Comparison of ENCODE assay signal across 1 cellular context in the genomic region with DNA sequence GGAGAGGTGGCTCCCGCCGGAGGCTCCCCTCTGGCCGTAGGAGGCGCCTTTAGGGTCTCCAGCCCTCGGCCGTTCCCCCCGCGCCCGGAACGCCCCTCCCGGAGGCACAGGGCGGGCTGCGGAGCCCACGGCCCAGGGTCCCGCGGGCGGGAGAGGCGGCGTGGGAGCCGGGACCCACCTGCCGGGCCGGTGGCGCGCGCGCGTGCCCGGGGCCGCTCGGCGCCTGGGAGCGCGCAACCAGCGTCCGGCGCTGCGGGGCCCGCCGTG.
A peak's percentile ranks its signal among the peaks of the same experiment; 100 is the strongest.
TF ChIP-seq lines count a peak whose summit lies in the region.

A gene with protein sequence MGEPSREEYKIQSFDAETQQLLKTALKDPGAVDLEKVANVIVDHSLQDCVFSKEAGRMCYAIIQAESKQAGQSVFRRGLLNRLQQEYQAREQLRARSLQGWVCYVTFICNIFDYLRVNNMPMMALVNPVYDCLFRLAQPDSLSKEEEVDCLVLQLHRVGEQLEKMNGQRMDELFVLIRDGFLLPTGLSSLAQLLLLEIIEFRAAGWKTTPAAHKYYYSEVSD (minus strand): TSS at position 266 of the 267 bp plus-strand sequence. CDS start 1,036 bp downstream, outside the sequence.

TF ChIP-seq in HepG2, 621 proteins besides CTCF, POLR2A, EP300 and RAD21 (continued from another document and continues in another):
- TF ChIP-seq, protein P1, sequence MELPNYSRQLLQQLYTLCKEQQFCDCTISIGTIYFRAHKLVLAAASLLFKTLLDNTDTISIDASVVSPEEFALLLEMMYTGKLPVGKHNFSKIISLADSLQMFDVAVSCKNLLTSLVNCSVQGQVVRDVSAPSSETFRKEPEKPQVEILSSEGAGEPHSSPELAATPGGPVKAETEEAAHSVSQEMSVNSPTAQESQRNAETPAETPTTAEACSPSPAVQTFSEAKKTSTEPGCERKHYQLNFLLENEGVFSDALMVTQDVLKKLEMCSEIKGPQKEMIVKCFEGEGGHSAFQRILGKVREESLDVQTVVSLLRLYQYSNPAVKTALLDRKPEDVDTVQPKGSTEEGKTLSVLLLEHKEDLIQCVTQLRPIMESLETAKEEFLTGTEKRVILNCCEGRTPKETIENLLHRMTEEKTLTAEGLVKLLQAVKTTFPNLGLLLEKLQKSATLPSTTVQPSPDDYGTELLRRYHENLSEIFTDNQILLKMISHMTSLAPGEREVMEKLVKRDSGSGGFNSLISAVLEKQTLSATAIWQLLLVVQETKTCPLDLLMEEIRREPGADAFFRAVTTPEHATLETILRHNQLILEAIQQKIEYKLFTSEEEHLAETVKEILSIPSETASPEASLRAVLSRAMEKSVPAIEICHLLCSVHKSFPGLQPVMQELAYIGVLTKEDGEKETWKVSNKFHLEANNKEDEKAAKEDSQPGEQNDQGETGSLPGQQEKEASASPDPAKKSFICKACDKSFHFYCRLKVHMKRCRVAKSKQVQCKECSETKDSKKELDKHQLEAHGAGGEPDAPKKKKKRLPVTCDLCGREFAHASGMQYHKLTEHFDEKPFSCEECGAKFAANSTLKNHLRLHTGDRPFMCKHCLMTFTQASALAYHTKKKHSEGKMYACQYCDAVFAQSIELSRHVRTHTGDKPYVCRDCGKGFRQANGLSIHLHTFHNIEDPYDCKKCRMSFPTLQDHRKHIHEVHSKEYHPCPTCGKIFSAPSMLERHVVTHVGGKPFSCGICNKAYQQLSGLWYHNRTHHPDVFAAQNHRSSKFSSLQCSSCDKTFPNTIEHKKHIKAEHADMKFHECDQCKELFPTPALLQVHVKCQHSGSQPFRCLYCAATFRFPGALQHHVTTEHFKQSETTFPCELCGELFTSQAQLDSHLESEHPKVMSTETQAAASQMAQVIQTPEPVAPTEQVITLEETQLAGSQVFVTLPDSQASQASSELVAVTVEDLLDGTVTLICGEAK (IDR thresholded peaks at IDR 0.05): no peak
- TF ChIP-seq, protein P1 (CRISPR knock-in tag; IDR thresholded peaks at IDR 0.05): no peak
- TF ChIP-seq SSRP1 (CRISPR knock-in tag; IDR thresholded peaks at IDR 0.05): no peak
- TF ChIP-seq PLRG1 (conservative IDR thresholded peaks at IDR 0.05): no peak
- peak; percentile 4 for TF ChIP-seq HNRNPLL (IDR thresholded peaks at IDR 0.05; ENCODE audit: low read depth, low read length, poor library complexity, severe bottlenecking)
- TF ChIP-seq FLYWCH1 (CRISPR knock-in tag; IDR thresholded peaks at IDR 0.05): no peak; the same call in 1 of the 2 replicates
- TF ChIP-seq, protein P2, sequence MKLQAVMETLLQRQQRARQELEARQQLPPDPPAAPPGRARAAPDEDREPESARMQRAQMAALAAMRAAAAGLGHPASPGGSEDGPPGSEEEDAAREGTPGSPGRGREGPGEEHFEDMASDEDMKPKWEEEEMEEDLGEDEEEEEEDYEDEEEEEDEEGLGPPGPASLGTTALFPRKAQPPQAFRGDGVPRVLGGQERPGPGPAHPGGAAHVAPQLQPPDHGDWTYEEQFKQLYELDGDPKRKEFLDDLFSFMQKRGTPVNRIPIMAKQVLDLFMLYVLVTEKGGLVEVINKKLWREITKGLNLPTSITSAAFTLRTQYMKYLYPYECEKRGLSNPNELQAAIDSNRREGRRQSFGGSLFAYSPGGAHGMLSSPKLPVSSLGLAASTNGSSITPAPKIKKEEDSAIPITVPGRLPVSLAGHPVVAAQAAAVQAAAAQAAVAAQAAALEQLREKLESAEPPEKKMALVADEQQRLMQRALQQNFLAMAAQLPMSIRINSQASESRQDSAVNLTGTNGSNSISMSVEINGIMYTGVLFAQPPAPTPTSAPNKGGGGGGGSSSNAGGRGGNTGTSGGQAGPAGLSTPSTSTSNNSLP (IDR thresholded peaks at IDR 0.05; ENCODE audit: low read depth, low read length): no peak
- no peak for TF ChIP-seq CHD4 (IDR thresholded peaks at IDR 0.05; ENCODE audit: borderline replicate concordance, low read length)
- TF ChIP-seq SMARCE1 (IDR thresholded peaks at IDR 0.05; ENCODE audit: borderline replicate concordance): no peak
- TF ChIP-seq HNF4A (CRISPR knock-in tag; IDR thresholded peaks at IDR 0.05): no peak
- TF ChIP-seq FOXK1 (CRISPR knock-in tag; IDR thresholded peaks at IDR 0.05; ENCODE audit: borderline replicate concordance, low read depth): no peak
- TF ChIP-seq HOXA5 (CRISPR knock-in tag; IDR thresholded peaks at IDR 0.05): no peak
- no peak for TF ChIP-seq ZNF746 (CRISPR knock-in tag; IDR thresholded peaks at IDR 0.05)
- TF ChIP-seq ZNF292 (CRISPR knock-in tag; IDR thresholded peaks at IDR 0.05; ENCODE audit: borderline replicate concordance, low read depth): no peak
- no peak for TF ChIP-seq ZFX (CRISPR knock-in tag; IDR thresholded peaks at IDR 0.05; ENCODE audit: low read depth)
- no peak for TF ChIP-seq HDAC6 (IDR thresholded peaks at IDR 0.05; ENCODE audit: low read depth, low read length)
- TF ChIP-seq, protein P3, sequence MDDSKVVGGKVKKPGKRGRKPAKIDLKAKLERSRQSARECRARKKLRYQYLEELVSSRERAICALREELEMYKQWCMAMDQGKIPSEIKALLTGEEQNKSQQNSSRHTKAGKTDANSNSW (CRISPR knock-in tag; IDR thresholded peaks at IDR 0.05; ENCODE audit: borderline replicate concordance): no peak
- no peak for TF ChIP-seq FOXA1 (IDR thresholded peaks at IDR 0.05)
- TF ChIP-seq FOXA1 (CRISPR knock-in tag; IDR thresholded peaks at IDR 0.05): no peak
- no peak for TF ChIP-seq XRCC5 (optimal IDR thresholded peaks at IDR 0.05; ENCODE audit: low read length)
- TF ChIP-seq, protein P4, sequence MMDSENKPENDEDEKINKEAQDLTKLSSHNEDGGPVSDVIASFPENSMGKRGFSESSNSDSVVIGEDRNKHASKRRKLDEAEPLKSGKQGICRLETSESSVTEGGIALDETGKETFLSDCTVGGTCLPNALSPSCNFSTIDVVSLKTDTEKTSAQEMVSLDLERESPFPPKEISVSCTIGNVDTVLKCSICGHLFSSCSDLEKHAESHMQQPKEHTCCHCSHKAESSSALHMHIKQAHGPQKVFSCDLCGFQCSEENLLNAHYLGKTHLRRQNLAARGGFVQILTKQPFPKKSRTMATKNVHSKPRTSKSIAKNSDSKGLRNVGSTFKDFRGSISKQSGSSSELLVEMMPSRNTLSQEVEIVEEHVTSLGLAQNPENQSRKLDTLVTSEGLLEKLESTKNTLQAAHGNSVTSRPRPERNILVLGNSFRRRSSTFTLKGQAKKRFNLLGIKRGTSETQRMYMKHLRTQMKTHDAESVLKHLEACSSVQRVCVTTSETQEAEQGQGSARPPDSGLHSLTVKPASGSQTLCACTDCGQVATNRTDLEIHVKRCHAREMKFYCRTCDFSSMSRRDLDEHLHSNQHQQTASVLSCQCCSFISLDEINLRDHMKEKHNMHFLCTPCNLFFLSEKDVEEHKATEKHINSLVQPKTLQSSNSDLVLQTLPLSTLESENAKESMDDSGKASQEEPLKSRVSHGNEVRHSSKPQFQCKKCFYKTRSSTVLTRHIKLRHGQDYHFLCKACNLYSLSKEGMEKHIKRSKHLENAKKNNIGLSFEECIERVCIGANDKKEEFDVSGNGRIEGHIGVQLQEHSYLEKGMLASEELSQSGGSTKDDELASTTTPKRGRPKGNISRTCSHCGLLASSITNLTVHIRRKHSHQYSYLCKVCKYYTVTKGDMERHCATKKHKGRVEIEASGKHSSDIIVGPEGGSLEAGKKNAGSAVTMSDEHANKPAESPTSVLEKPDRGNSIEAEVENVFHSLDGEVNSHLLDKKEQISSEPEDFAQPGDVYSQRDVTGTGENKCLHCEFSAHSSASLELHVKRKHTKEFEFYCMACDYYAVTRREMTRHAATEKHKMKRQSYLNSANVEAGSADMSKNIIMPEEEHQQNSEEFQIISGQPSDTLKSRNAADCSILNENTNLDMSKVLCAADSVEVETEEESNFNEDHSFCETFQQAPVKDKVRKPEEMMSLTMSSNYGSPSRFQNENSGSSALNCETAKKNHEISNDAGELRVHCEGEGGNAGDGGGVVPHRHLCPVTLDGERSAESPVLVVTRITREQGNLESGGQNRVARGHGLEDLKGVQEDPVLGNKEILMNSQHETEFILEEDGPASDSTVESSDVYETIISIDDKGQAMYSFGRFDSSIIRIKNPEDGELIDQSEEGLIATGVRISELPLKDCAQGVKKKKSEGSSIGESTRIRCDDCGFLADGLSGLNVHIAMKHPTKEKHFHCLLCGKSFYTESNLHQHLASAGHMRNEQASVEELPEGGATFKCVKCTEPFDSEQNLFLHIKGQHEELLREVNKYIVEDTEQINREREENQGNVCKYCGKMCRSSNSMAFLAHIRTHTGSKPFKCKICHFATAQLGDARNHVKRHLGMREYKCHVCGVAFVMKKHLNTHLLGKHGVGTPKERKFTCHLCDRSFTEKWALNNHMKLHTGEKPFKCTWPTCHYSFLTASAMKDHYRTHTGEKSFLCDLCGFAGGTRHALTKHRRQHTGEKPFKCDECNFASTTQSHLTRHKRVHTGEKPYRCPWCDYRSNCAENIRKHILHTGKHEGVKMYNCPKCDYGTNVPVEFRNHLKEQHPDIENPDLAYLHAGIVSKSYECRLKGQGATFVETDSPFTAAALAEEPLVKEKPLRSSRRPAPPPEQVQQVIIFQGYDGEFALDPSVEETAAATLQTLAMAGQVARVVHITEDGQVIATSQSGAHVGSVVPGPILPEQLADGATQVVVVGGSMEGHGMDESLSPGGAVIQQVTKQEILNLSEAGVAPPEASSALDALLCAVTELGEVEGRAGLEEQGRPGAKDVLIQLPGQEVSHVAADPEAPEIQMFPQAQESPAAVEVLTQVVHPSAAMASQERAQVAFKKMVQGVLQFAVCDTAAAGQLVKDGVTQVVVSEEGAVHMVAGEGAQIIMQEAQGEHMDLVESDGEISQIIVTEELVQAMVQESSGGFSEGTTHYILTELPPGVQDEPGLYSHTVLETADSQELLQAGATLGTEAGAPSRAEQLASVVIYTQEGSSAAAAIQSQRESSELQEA (CRISPR knock-in tag; IDR thresholded peaks at IDR 0.05; ENCODE audit: not compliant biosample characterization): no peak
- TF ChIP-seq SRY (CRISPR knock-in tag; IDR thresholded peaks at IDR 0.05): no peak
- TF ChIP-seq ZNF713 (CRISPR knock-in tag; IDR thresholded peaks at IDR 0.05): no peak
- TF ChIP-seq, protein P5, sequence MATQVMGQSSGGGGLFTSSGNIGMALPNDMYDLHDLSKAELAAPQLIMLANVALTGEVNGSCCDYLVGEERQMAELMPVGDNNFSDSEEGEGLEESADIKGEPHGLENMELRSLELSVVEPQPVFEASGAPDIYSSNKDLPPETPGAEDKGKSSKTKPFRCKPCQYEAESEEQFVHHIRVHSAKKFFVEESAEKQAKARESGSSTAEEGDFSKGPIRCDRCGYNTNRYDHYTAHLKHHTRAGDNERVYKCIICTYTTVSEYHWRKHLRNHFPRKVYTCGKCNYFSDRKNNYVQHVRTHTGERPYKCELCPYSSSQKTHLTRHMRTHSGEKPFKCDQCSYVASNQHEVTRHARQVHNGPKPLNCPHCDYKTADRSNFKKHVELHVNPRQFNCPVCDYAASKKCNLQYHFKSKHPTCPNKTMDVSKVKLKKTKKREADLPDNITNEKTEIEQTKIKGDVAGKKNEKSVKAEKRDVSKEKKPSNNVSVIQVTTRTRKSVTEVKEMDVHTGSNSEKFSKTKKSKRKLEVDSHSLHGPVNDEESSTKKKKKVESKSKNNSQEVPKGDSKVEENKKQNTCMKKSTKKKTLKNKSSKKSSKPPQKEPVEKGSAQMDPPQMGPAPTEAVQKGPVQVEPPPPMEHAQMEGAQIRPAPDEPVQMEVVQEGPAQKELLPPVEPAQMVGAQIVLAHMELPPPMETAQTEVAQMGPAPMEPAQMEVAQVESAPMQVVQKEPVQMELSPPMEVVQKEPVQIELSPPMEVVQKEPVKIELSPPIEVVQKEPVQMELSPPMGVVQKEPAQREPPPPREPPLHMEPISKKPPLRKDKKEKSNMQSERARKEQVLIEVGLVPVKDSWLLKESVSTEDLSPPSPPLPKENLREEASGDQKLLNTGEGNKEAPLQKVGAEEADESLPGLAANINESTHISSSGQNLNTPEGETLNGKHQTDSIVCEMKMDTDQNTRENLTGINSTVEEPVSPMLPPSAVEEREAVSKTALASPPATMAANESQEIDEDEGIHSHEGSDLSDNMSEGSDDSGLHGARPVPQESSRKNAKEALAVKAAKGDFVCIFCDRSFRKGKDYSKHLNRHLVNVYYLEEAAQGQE (IDR thresholded peaks at IDR 0.05; ENCODE audit: borderline replicate concordance in 1 of 2, low read depth in 1 of 2, low read length in 2 of 2): no peak
- TF ChIP-seq, protein P6, sequence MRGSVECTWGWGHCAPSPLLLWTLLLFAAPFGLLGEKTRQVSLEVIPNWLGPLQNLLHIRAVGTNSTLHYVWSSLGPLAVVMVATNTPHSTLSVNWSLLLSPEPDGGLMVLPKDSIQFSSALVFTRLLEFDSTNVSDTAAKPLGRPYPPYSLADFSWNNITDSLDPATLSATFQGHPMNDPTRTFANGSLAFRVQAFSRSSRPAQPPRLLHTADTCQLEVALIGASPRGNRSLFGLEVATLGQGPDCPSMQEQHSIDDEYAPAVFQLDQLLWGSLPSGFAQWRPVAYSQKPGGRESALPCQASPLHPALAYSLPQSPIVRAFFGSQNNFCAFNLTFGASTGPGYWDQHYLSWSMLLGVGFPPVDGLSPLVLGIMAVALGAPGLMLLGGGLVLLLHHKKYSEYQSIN (CRISPR knock-in tag; IDR thresholded peaks at IDR 0.05; ENCODE audit: borderline replicate concordance): no peak
- no peak for TF ChIP-seq AHR (CRISPR knock-in tag; IDR thresholded peaks at IDR 0.05)
- no peak for TF ChIP-seq STAT5B (CRISPR knock-in tag; IDR thresholded peaks at IDR 0.05)
- TF ChIP-seq, protein P7, sequence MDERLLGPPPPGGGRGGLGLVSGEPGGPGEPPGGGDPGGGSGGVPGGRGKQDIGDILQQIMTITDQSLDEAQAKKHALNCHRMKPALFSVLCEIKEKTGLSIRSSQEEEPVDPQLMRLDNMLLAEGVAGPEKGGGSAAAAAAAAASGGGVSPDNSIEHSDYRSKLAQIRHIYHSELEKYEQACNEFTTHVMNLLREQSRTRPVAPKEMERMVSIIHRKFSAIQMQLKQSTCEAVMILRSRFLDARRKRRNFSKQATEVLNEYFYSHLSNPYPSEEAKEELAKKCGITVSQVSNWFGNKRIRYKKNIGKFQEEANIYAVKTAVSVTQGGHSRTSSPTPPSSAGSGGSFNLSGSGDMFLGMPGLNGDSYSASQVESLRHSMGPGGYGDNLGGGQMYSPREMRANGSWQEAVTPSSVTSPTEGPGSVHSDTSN (CRISPR knock-in tag; IDR thresholded peaks at IDR 0.05): no peak
